Comparison of ENCODE assay signal across 18 cellular contexts in the genomic region with DNA sequence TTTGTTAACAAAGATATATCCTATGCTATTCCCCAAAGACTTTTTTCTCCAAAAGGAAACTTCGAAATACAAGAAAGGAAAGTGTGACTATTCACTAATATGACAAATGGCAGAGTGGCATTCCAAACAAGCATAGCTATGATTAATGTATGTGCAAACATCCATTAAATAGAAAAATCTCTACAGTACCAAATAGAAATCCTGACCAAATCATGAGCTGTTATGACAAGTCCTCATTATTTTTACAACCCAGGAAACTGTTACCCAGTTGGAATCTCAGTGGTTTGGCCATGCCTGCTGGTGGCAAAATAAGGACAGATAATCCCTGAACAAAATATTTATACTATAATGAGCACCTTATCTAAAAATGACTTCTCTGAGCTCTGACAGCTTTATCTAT.
DNase-seq lines count a peak whose midpoint lies in the region; ATAC-seq and TF ChIP-seq lines count a peak whose summit lies in the region.
"Had no signal": no experiment of that assay in that cellular context is flagged by ENCODE, and none has a peak within 500 bp of the region (broad histone marks: within the 10 kb centered on the region; RNA-seq: fewer than 3 reads in every experiment).

No MANE protein-coding gene starts in this region.

- H2AFZ ChIP-seq in PC-3 (ENCODE audit: low read length): no peak overlapping the region
- H2AFZ ChIP-seq: GM23248 had no signal

- TF ChIP-seq CTCF in PC-3 (conservative IDR thresholded peaks at IDR 0.05; ENCODE audit: low read depth, low read length): no peak
- TF ChIP-seq CTCF in progenitor cell of endocrine pancreas (IDR thresholded peaks at IDR 0.05; ENCODE audit: unreplicated experiment): no peak

- H3K27me3 ChIP-seq in PC-3 (ENCODE audit: low read length): no peaks in the 10 kb centered on the region
- no peaks in the 10 kb centered on the region for H3K27me3 ChIP-seq in right cardiac atrium (ENCODE audit: control insufficient read depth, insufficient read depth)

- peak overlapping the region; percentile 41 for H3K4me2 ChIP-seq in PC-3 (ENCODE audit: low read length)
- H3K4me2 ChIP-seq: A549 had no signal

- H3K9ac ChIP-seq in PC-3 (ENCODE audit: low read length): no peak overlapping the region
- H3K9ac ChIP-seq: GM23248 had no signal

- WGBS in right cardiac atrium: 86% methylated on average over 1 of the region's 1 CpG

- peaks cover 3% of the 10 kb centered on the region for H3K4me1 Mint-ChIP-seq in progenitor cell of endocrine pancreas (ENCODE audit: low read depth)
- H3K4me1 Mint-ChIP-seq: CD4-positive, alpha-beta memory T cell had no signal

- no peaks in the 10 kb centered on the region for H3K9me2 ChIP-seq in PC-3 (replicated peaks; ENCODE audit: low read length)

- ATAC-seq in PC-3: peak; percentile 97
- no peak for ATAC-seq in right cardiac atrium
- ATAC-seq: A549 had no signal

- BruUV-seq in PC-3 (replicated peaks; lab: Mats Ljungman, UMichigan): no TSS peak

- H3K27ac Mint-ChIP-seq in progenitor cell of endocrine pancreas: no peak overlapping the region
- H3K27ac Mint-ChIP-seq: CD4-positive, alpha-beta memory T cell had no signal

- intact Hi-C loops in PC-3 (cut with micrococcal nuclease) (loop anchor here (1.0 kb wide), 1 partner anchor 50 kb away; no protein-coding TSS in a partner anchor), right cardiac atrium (cut with DNase I) (no loop called here)

- no peaks in the 10 kb centered on the region for H3K9me3 ChIP-seq in PC-3 (ENCODE audit: low read length)
- no peaks in the 10 kb centered on the region for H3K9me3 ChIP-seq in right cardiac atrium (ENCODE audit: control insufficient read depth, low read length)
- H3K9me3 ChIP-seq: A549 had no signal

- POLR2A ChIA-PET in PC-3 (lab: Charles Lee; ENCODE audit: unreplicated experiment): interaction anchor here (0.5 to 0.6 kb wide), 2 partner anchors 50 to 368 kb away, joined by 4 to 5 read pairs; no protein-coding TSS in a partner anchor

- peak overlapping the region; percentile 18; the same call in 1 of the 2 replicates for H3K27ac ChIP-seq in PC-3 (ENCODE audit: low read length)
- H3K27ac ChIP-seq in right cardiac atrium (ENCODE audit: low read length): no peak overlapping the region
- H3K27ac ChIP-seq: 22Rv1, A549, GM23248 had no signal

- H3K4me3 ChIP-seq in PC-3 (ENCODE audit: low read length) (no peak overlapping the region), right cardiac atrium (ENCODE audit: low read length) (no peak overlapping the region)
- H3K4me3 ChIP-seq: A549, GM23248 had no signal

- H3K79me2 ChIP-seq in PC-3 (ENCODE audit: low read length): no peaks in the 10 kb centered on the region

- no peaks in the 10 kb centered on the region for H3K27me3 Mint-ChIP-seq in progenitor cell of endocrine pancreas

- CTCF ChIA-PET in PC-3 (lab: Charles Lee): interaction anchor here (0.6 kb wide), 1 partner anchor 1703 kb away, joined by 4 read pairs; no protein-coding TSS in a partner anchor

- H3K9me3 Mint-ChIP-seq in progenitor cell of endocrine pancreas (ENCODE audit: low read depth): no peaks in the 10 kb centered on the region

- H3F3A ChIP-seq in PC-3 (ENCODE audit: low read length, unreplicated experiment): no peaks in the 10 kb centered on the region

- H3K4me1 ChIP-seq in PC-3 (ENCODE audit: insufficient read depth, low read length) (peaks cover 24% of the 10 kb centered on the region), right cardiac atrium (ENCODE audit: control insufficient read depth, insufficient read depth, low read length) (no peaks in the 10 kb centered on the region)
- H3K4me1 ChIP-seq: A549 had no signal

- H3K4me3 Mint-ChIP-seq in progenitor cell of endocrine pancreas (ENCODE audit: low read depth): no peak overlapping the region
- H3K4me3 Mint-ChIP-seq: CD4-positive, alpha-beta memory T cell had no signal

- H3K36me3 ChIP-seq in PC-3 (ENCODE audit: low read depth, low read length): no peaks in the 10 kb centered on the region

- no peaks in the 10 kb centered on the region for H4K20me1 ChIP-seq in PC-3 (ENCODE audit: low read length)

- no peaks in the 10 kb centered on the region for H3K36me3 Mint-ChIP-seq in progenitor cell of endocrine pancreas (ENCODE audit: insufficient read depth)
- H3K36me3 Mint-ChIP-seq: CD4-positive, alpha-beta memory T cell had no signal

- DNase-seq in A172 (ENCODE audit: low spot score): peak; percentile 16
- DNase-seq in NCI-H1417 (lab: John Stamatoyannopoulos, UW): peak in 2 of 3 experiments; percentile 40 to 82
- DNase-seq in PC-3: peak; percentile 82
- peak; percentile 17 for DNase-seq in myocyte (ENCODE audit: low read depth)
- DNase-seq in progenitor cell of endocrine pancreas (ENCODE audit: low spot score, unreplicated experiment): no peak
- no peak for DNase-seq in SHP77 (lab: John Stamatoyannopoulos, UW)
- DNase-seq in cerebellum (ENCODE audit: low spot score): no peak
- DNase-seq in right cardiac atrium: no peak
- DNase-seq: C1 segment of cervical spinal cord; Calu3; CD4-positive, alpha-beta memory T cell; DMS79 treated with DMSO at 0.1 percent for 48 hours; GF-D8; GM23248; H7; HCEC 1CT had no signal

Comparison
In these comparisons a context has a peak if more than half of its experiments do, and no peak if none do; other contexts are left out.
1. DNase-seq: peak in A172 (single experiment), NCI-H1417 (2 of 3), PC-3 (single experiment) and myocyte (single experiment); none in progenitor cell of endocrine pancreas (single experiment), SHP77 (0 of 2), cerebellum (single experiment) and right cardiac atrium (0 of 3).